Comparison of ENCODE assay signal across 16 cellular contexts in the genomic region with DNA sequence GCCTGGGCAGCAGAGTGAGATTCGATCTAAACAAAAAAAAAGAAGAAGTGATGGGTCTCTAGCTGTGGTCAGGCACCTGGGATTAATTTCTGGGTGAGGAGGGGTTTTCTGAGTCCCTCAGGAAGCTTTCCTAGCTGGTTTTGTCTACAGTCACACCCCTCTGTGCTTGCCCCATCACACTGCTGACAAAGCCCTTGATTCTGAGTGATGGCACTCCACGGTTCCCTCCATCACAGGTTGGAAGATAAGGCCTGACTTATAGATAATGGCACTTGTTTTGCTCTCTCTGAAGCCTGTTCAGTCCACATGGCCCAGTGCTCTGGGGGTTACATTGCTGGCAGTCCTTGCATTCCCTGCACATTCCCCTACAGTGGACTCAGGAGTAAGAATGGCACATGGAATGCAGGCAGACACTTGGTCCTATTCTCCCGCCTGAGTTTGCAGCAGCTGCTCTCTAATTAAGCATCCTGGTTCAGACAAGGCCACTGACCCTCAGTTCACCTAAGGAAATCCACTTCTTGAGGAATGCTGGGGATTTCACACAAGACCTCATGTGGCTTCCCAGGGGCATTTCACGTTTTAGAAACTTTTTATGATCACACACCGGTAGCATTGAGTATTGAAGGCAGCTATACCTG.
DNase-seq lines count a peak whose midpoint lies in the region; ATAC-seq and TF ChIP-seq lines count a peak whose summit lies in the region.
"Had no signal": no experiment of that assay in that cellular context is flagged by ENCODE, and none has a peak within 500 bp of the region (broad histone marks: within the 10 kb centered on the region; RNA-seq: fewer than 3 reads in every experiment).

No MANE protein-coding gene starts in this region.

- no peak overlapping the region for H2AK5ac ChIP-seq in neuronal stem cell (ENCODE audit: low read depth, low read length)

- H3K9ac ChIP-seq in neuronal stem cell (ENCODE audit: low read depth, low read length, poor library complexity): no peak overlapping the region

- no peaks in the 10 kb centered on the region for H3K4me1 Mint-ChIP-seq in Caco-2 (ENCODE audit: low read depth, unreplicated experiment)
- H3K4me1 Mint-ChIP-seq: activated B cell treated with CpG ODN at 0.5 μM for 24 hours, immature natural killer cell had no signal

- DNase-seq in Caco-2: peak; percentile 80 to 92
- peak; percentile 17 for DNase-seq in WERI-Rb-1
- peak; percentile 29 for DNase-seq in fibroblast of villous mesenchyme (ENCODE audit: low read depth)
- DNase-seq in neuronal stem cell (ENCODE audit: low spot score): peak; percentile 85
- no peak for DNase-seq in T-helper 1 cell
- DNase-seq in activated CD8-positive, alpha-beta memory T cell treated with anti-CD3 and anti-CD28 coated beads, Interleukin-2, amount 50 U/mL, for 48 hours: no peak
- no peak for DNase-seq in SKM-1 treated with dmso at 0.1 percent for 144 hours (lab: John Stamatoyannopoulos, UW; ENCODE audit: unreplicated experiment)
- DNase-seq in body of pancreas: no peak
- DNase-seq: activated B cell treated with CpG ODN at 0.5 μM for 24 hours; activated naive CD8-positive, alpha-beta T cell treated with anti-CD3 and anti-CD28 coated beads for 36 hours; CD4-positive, alpha-beta T cell; HCEC 1CT; immature natural killer cell; MV-4-11; stimulated activated naive CD8-positive, alpha-beta T cell treated with anti-CD3 and anti-CD28 coated beads, Interleukin-15, amount 100 ng/mL, for 72 hours had no signal

- no peak for TF ChIP-seq CTCF in Caco-2 (IDR thresholded peaks at IDR 0.05; ENCODE audit: insufficient read depth in 1 of 2, low read depth in 1 of 2, low read length in 1 of 2, severe bottlenecking in 1 of 2, unreplicated experiment in 1 of 2)
- TF ChIP-seq CTCF in WERI-Rb-1 (IDR thresholded peaks at IDR 0.05; ENCODE audit: low read depth, low read length): no peak
- no peak for TF ChIP-seq CTCF in fibroblast of villous mesenchyme (IDR thresholded peaks at IDR 0.05; ENCODE audit: insufficient read depth, low read depth, low read length)
- TF ChIP-seq CTCF in body of pancreas (IDR thresholded peaks at IDR 0.05): no peak

- H3K4me2 ChIP-seq in neuronal stem cell (ENCODE audit: insufficient read depth, low read length, poor library complexity, severe bottlenecking): no peak overlapping the region

- H3K18ac ChIP-seq in neuronal stem cell (ENCODE audit: low read length): peak overlapping the region; percentile 32

- no peaks in the 10 kb centered on the region for H3K79me1 ChIP-seq in neuronal stem cell (ENCODE audit: low read depth, low read length)

- no peak overlapping the region for H4K91ac ChIP-seq in neuronal stem cell (ENCODE audit: low read depth, low read length, poor library complexity)

- no peak for ATAC-seq in body of pancreas
- ATAC-seq: stimulated activated naive CD8-positive, alpha-beta T cell treated with anti-CD3 and anti-CD28 coated beads, Interleukin-15, amount 100 ng/mL, for 72 hours had no signal

- no peaks in the 10 kb centered on the region for H3K27me3 Mint-ChIP-seq in Caco-2 (ENCODE audit: insufficient read depth, unreplicated experiment)
- H3K27me3 Mint-ChIP-seq: activated B cell treated with CpG ODN at 0.5 μM for 24 hours; activated naive CD8-positive, alpha-beta T cell treated with anti-CD3 and anti-CD28 coated beads for 36 hours; dendritic cell treated with granulocyte-macrophage colony-stimulating factor and Interleukin-4, amounts not matched to agents 40 ng/mL and 50 ng/mL, for 4 days; stimulated activated naive CD8-positive, alpha-beta T cell treated with anti-CD3 and anti-CD28 coated beads, Interleukin-15, amount 100 ng/mL, for 72 hours had no signal

- no peak overlapping the region for H2BK5ac ChIP-seq in neuronal stem cell (ENCODE audit: low read length)

- H3K4me1 ChIP-seq in Caco-2 (peaks cover 29% of the 10 kb centered on the region), neuronal stem cell (ENCODE audit: control insufficient read depth in 2 of 2, insufficient read depth in 1 of 2, low read depth in 1 of 2, low read length in 2 of 2) (peaks cover 0 to 14% of the 10 kb centered on the region in 2 donors), body of pancreas (no peaks in the 10 kb centered on the region)

- H3K4me3 ChIP-seq in Caco-2 (ENCODE audit: low read depth, low read length) (no peak overlapping the region), WERI-Rb-1 (ENCODE audit: low read depth, low read length) (no peak overlapping the region), fibroblast of villous mesenchyme (ENCODE audit: low read depth, low read length) (no peak overlapping the region), neuronal stem cell (ENCODE audit: low read length in 2 of 2) (no peak overlapping the region), body of pancreas (no peak overlapping the region)

- TF ChIP-seq POLR2A in body of pancreas (IDR thresholded peaks at IDR 0.05): no peak

- no peak overlapping the region for H4K8ac ChIP-seq in neuronal stem cell (ENCODE audit: low read depth, low read length)

- no peak overlapping the region for H3K4ac ChIP-seq in neuronal stem cell (ENCODE audit: low read length)

- no peak overlapping the region for H2BK15ac ChIP-seq in neuronal stem cell (ENCODE audit: low read length)

- H2AFZ ChIP-seq in neuronal stem cell (ENCODE audit: low read length): no peak overlapping the region

- H3K9me3 ChIP-seq in Caco-2 (no peaks in the 10 kb centered on the region), WERI-Rb-1 (ENCODE audit: severe bottlenecking) (no peaks in the 10 kb centered on the region), neuronal stem cell (replicated peaks in 1 of 2; ENCODE audit: control insufficient read depth in 2 of 2, insufficient read depth in 1 of 2, low read depth in 1 of 2, low read length in 2 of 2) (no peaks in the 10 kb centered on the region), body of pancreas (no peaks in the 10 kb centered on the region)

- H2BK120ac ChIP-seq in neuronal stem cell (ENCODE audit: low read depth, low read length): no peak overlapping the region

- H3K4me3 Mint-ChIP-seq in Caco-2 (ENCODE audit: unreplicated experiment): peak overlapping the region; percentile 15
- H3K4me3 Mint-ChIP-seq: activated B cell treated with CpG ODN at 0.5 μM for 24 hours; activated naive CD8-positive, alpha-beta T cell treated with anti-CD3 and anti-CD28 coated beads for 36 hours; CD4-positive, alpha-beta T cell; dendritic cell treated with granulocyte-macrophage colony-stimulating factor and Interleukin-4, amounts not matched to agents 40 ng/mL and 50 ng/mL, for 4 days; immature natural killer cell; stimulated activated naive CD8-positive, alpha-beta T cell treated with anti-CD3 and anti-CD28 coated beads, Interleukin-15, amount 100 ng/mL, for 72 hours had no signal

- no CpG with 5 or more reads among the region's 5 CpGs for WGBS in neuronal stem cell (ENCODE audit: extremely low coverage in 2 of 2, insufficient read length in 2 of 2, insufficient replicate concordance in 1 of 2), 2 donors
- 71 to 78% methylated on average over 4 to 5 of the region's 5 CpGs for WGBS in body of pancreas, 2 donors

- no peak overlapping the region for H2BK12ac ChIP-seq in neuronal stem cell (ENCODE audit: low read length)

- no peaks in the 10 kb centered on the region for H3K9me3 Mint-ChIP-seq in Caco-2 (ENCODE audit: unreplicated experiment)
- H3K9me3 Mint-ChIP-seq: activated B cell treated with CpG ODN at 0.5 μM for 24 hours; activated naive CD8-positive, alpha-beta T cell treated with anti-CD3 and anti-CD28 coated beads for 36 hours; CD4-positive, alpha-beta T cell; dendritic cell treated with granulocyte-macrophage colony-stimulating factor and Interleukin-4, amounts not matched to agents 40 ng/mL and 50 ng/mL, for 4 days; stimulated activated naive CD8-positive, alpha-beta T cell treated with anti-CD3 and anti-CD28 coated beads, Interleukin-15, amount 100 ng/mL, for 72 hours had no signal

- no peak overlapping the region for H3K14ac ChIP-seq in neuronal stem cell (ENCODE audit: low read length)

- no TSS peak for BruUV-seq in Caco-2 (replicated peaks; lab: Mats Ljungman, UMichigan)

- H3K27me3 ChIP-seq in Caco-2 (replicated peaks; ENCODE audit: control insufficient read depth, insufficient read depth, low read length) (no peaks in the 10 kb centered on the region), WERI-Rb-1 (ENCODE audit: insufficient read depth, low read depth, severe bottlenecking) (no peaks in the 10 kb centered on the region), neuronal stem cell (ENCODE audit: control insufficient read depth in 3 of 3, insufficient read depth in 3 of 3, low read depth in 1 of 3, low read length in 3 of 3) (no peaks in the 10 kb centered on the region), body of pancreas (no peaks in the 10 kb centered on the region)

- H3K27ac ChIP-seq in WERI-Rb-1 (no peak overlapping the region), neuronal stem cell (replicated peaks; ENCODE audit: low read length) (peak overlapping the region; percentile 86), body of pancreas (no peak overlapping the region)

- intact Hi-C loops in Caco-2 (cut with micrococcal nuclease; ENCODE audit: unreplicated experiment) (loop anchor here (1.0 kb wide), 1 partner anchor 104 kb away; no protein-coding TSS in a partner anchor), body of pancreas (cut with DNase I) (no loop called here)

- CTCF ChIA-PET in Caco-2 (lab: Charles Lee): no interaction called here

- POLR2A ChIA-PET in Caco-2 (lab: Charles Lee): no interaction called here

- H3K36me3 Mint-ChIP-seq in Caco-2 (ENCODE audit: insufficient read depth, unreplicated experiment): peaks cover 5% of the 10 kb centered on the region
- H3K36me3 Mint-ChIP-seq: activated naive CD8-positive, alpha-beta T cell treated with anti-CD3 and anti-CD28 coated beads for 36 hours; immature natural killer cell had no signal

- H3K27ac Mint-ChIP-seq in Caco-2 (ENCODE audit: unreplicated experiment): peak overlapping the region; percentile 74
- H3K27ac Mint-ChIP-seq: activated B cell treated with CpG ODN at 0.5 μM for 24 hours; activated naive CD8-positive, alpha-beta T cell treated with anti-CD3 and anti-CD28 coated beads for 36 hours; CD4-positive, alpha-beta T cell; dendritic cell treated with granulocyte-macrophage colony-stimulating factor and Interleukin-4, amounts not matched to agents 40 ng/mL and 50 ng/mL, for 4 days; immature natural killer cell; stimulated activated naive CD8-positive, alpha-beta T cell treated with anti-CD3 and anti-CD28 coated beads, Interleukin-15, amount 100 ng/mL, for 72 hours had no signal

- H3K23ac ChIP-seq in neuronal stem cell (ENCODE audit: low read depth, low read length, poor library complexity): no peak overlapping the region

- H3K36me3 ChIP-seq in Caco-2 (ENCODE audit: control insufficient read depth, insufficient read depth, low read length) (no peaks in the 10 kb centered on the region), WERI-Rb-1 (no peaks in the 10 kb centered on the region), neuronal stem cell (replicated peaks in 1 of 2; ENCODE audit: control insufficient read depth in 2 of 2, insufficient read depth in 2 of 2, low read length in 2 of 2) (no peaks in the 10 kb centered on the region), body of pancreas (replicated peaks in 1 of 2; ENCODE audit: insufficient read depth in 1 of 2, low read depth in 2 of 2) (no peaks in the 10 kb centered on the region)

Comparison
In these comparisons a context has a peak if more than half of its experiments do, and no peak if none do; other contexts are left out.
1. DNase-seq: peak in Caco-2 (2 of 2), WERI-Rb-1 (single experiment), fibroblast of villous mesenchyme (single experiment) and neuronal stem cell (single experiment); none in T-helper 1 cell (0 of 5), activated CD8-positive, alpha-beta memory T cell treated with anti-CD3 and anti-CD28 coated beads, Interleukin-2, amount 50 U/mL, for 48 hours (single experiment), SKM-1 treated with dmso at 0.1 percent for 144 hours (single experiment) and body of pancreas (0 of 4).